ENCODE assay signal across 17 cellular contexts in the genomic region with DNA sequence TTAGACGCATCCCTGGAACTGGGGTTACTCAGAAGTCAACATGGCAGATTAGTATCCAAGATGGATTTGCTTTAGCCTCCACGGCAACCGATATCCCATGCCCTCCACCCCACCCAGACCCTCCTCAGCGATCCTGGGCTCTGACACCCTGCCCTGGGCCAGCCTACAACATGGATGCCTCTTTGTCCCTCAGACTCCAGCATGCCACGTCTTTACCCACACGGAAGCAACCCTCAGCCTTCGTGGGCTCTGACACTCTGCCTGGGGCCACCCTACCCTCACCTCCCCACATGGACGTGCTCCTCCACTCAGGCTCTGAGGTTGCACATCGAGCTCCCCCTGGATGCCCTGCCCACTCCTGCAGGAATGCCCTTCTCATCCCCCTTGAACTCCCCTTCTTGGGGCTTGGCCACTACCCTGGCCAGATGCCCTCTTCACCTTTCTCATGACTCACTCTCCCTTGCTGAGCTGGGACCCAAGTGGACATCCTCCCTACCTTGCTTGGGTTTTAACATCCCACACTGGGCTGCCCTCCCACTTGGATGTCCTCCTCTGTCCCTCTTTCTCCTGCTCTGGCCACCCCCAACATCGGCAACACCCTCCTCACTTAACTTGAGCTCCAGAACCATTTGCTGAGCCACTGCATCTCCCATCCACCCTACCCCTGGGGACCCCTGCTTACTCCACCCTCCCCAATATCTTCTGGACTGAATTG. TPM values are rescaled to one million over a fixed set of nuclear protein-coding genes. Genes with fewer than 3 reads are reported as not detected.
DNase-seq lines count a peak whose midpoint lies in the region; ATAC-seq and TF ChIP-seq lines count a peak whose summit lies in the region.
"Had no signal": no experiment of that assay in that cellular context is flagged by ENCODE, and none has a peak within 500 bp of the region (broad histone marks: within the 10 kb centered on the region; RNA-seq: fewer than 3 reads in every experiment).

No MANE protein-coding gene starts in this region.

- 91 to 93% methylated on average over 6 to 10 of the region's 10 CpGs for WGBS in endodermal cell (ENCODE audit: insufficient coverage in 1 of 2, insufficient read length in 1 of 2), 2 experiments
- WGBS in thyroid gland, 2 donors, result 84% methylated on average over 10 of the region's 10 CpGs

- TF ChIP-seq CTCF in endodermal cell (conservative IDR thresholded peaks at IDR 0.05) (no peak), osteoblast (IDR thresholded peaks at IDR 0.05; ENCODE audit: extremely low read depth, low read depth, low read length) (no peak), thyroid gland (IDR thresholded peaks at IDR 0.05) (no peak)

- no peak overlapping the region for H3K4me3 ChIP-seq in endodermal cell (ENCODE audit: low read length)
- no peak overlapping the region for H3K4me3 ChIP-seq in osteoblast (ENCODE audit: insufficient read depth, low read length)
- no peak overlapping the region for H3K4me3 ChIP-seq in thyroid gland (replicated peaks in 1 of 3)
- H3K4me3 ChIP-seq: GM12878, K562, PC-9 had no signal

- H3K27me3 ChIP-seq in endodermal cell (ENCODE audit: control insufficient read depth, insufficient read depth, low read length, poor library complexity, severe bottlenecking), result no peaks in the 10 kb centered on the region
- no peaks in the 10 kb centered on the region for H3K27me3 ChIP-seq in osteoblast (ENCODE audit: insufficient read depth, low read length)
- no peaks in the 10 kb centered on the region for H3K27me3 ChIP-seq in thyroid gland

- CTCF ChIA-PET in HEK293T (lab: Yijun Ruan, JAX), result no interaction called here

- no peak overlapping the region for H3K4me3 Mint-ChIP-seq in endodermal cell
- H3K4me3 Mint-ChIP-seq: HFFc6 had no signal

- no peaks in the 10 kb centered on the region for H3K79me2 ChIP-seq in osteoblast (ENCODE audit: insufficient read depth, low read length)

- H3K4me1 Mint-ChIP-seq in endodermal cell, result no peaks in the 10 kb centered on the region

- TF ChIP-seq POLR2A in thyroid gland (IDR thresholded peaks at IDR 0.05), result no peak

- no peaks in the 10 kb centered on the region for H4K20me1 ChIP-seq in osteoblast (ENCODE audit: insufficient read depth, low read length)

- H3K36me3 ChIP-seq in endodermal cell (ENCODE audit: control insufficient read depth, insufficient read depth, low read length), result no peaks in the 10 kb centered on the region
- no peaks in the 10 kb centered on the region for H3K36me3 ChIP-seq in osteoblast (ENCODE audit: insufficient read depth, low read length)
- H3K36me3 ChIP-seq in thyroid gland, result no peaks in the 10 kb centered on the region

- intact Hi-C loops in thyroid gland (cut with DNase I), result no loop called here

- H3K27ac ChIP-seq in endodermal cell (ENCODE audit: low read depth, low read length), result no peak overlapping the region
- no peak overlapping the region for H3K27ac ChIP-seq in osteoblast (ENCODE audit: low read depth, low read length)
- no peak overlapping the region for H3K27ac ChIP-seq in thyroid gland
- H3K27ac ChIP-seq: C4-2B, PC-9 had no signal

- no peaks in the 10 kb centered on the region for H3K36me3 Mint-ChIP-seq in endodermal cell (ENCODE audit: low read depth)

- peaks cover 20% of the 10 kb centered on the region for H3K27me3 Mint-ChIP-seq in endodermal cell (ENCODE audit: insufficient read depth)

- POLR2A ChIA-PET in HEK293T (lab: Yijun Ruan, JAX), result no interaction called here

- H3K27ac Mint-ChIP-seq in endodermal cell, result no peak overlapping the region
- H3K27ac Mint-ChIP-seq: HFFc6 had no signal

- peaks cover 5% of the 10 kb centered on the region for H3K4me1 ChIP-seq in endodermal cell (ENCODE audit: control insufficient read depth, insufficient read depth, low read length)
- H3K4me1 ChIP-seq in osteoblast (ENCODE audit: insufficient read depth, low read length), result peaks cover 23% of the 10 kb centered on the region
- H3K4me1 ChIP-seq in thyroid gland, result no peaks in the 10 kb centered on the region

- DNase-seq in D341Med (ENCODE audit: low spot score) (peak; percentile 30), HEK293T (ENCODE audit: extremely low spot score) (peak; percentile 4), endodermal cell (peak; percentile 40), osteoblast (ENCODE audit: insufficient read length, low spot score, missing footprints) (peak; percentile 69), thyroid gland (no peak)
- DNase-seq in activated CD8-positive, alpha-beta memory T cell treated with anti-CD3 and anti-CD28 coated beads, Interleukin-2, amount 50 U/mL, for 4 hours, result no peak
- DNase-seq: DMS 273 treated with DMSO at 0.1 percent for 48 hours, GDM1, HFFc6, NCI-H1436 treated with DMSO at 0.1 percent for 48 hours, NCI-H2081, NCI-H82, PC-9 had no signal

- no peak overlapping the region for H2AFZ ChIP-seq in osteoblast (ENCODE audit: low read length)
- H2AFZ ChIP-seq: PC-9 had no signal

- no peak for ATAC-seq in HG03159 (IDR thresholded peaks at IDR 0.05; ENCODE audit: unreplicated experiment)
- ATAC-seq: GM12878, K562 had no signal

- no peak overlapping the region for H3K9ac ChIP-seq in endodermal cell (ENCODE audit: extremely low read depth, low read length, poor library complexity, severe bottlenecking)

- no peak overlapping the region for H3K4me2 ChIP-seq in osteoblast (ENCODE audit: insufficient read depth, low read length)
- H3K4me2 ChIP-seq: PC-9 had no signal

- peaks cover 3% of the 10 kb centered on the region for H3K9me3 Mint-ChIP-seq in endodermal cell
- H3K9me3 Mint-ChIP-seq: HFFc6 had no signal

- no peaks in the 10 kb centered on the region for H3K9me3 ChIP-seq in endodermal cell (ENCODE audit: control insufficient read depth, low read length)
- H3K9me3 ChIP-seq in osteoblast (ENCODE audit: low read depth, low read length), result no peaks in the 10 kb centered on the region
- H3K9me3 ChIP-seq in thyroid gland, result no peaks in the 10 kb centered on the region

TF ChIP-seq in HEK293T, 16 proteins besides CTCF, POLR2A, EP300 and RAD21:
- TF ChIP-seq LEF1 (IDR thresholded peaks at IDR 0.05; ENCODE audit: borderline replicate concordance) (no peak), SUZ12 (IDR thresholded peaks at IDR 0.05) (no peak), NFRKB (IDR thresholded peaks at IDR 0.05) (no peak), FOXM1 (IDR thresholded peaks at IDR 0.05; ENCODE audit: borderline replicate concordance) (no peak), FOXK2 (IDR thresholded peaks at IDR 0.05) (no peak), FOXA1 (IDR thresholded peaks at IDR 0.05) (no peak)

RNA-seq across cellular contexts. Expression of gene TMEM92, which starts 18.3 kb away (rescaled TPM):
- total RNA-seq in endodermal cell (10 to 100 TPM; 34.3 to 35.8 TPM), osteoblast (under 0.01 and 0.36 TPM in 2 replicates), thyroid gland (not detected)
- polyA plus RNA-seq in endodermal cell (2013, experiment 1 of 2), result 9.6 TPM
- polyA plus RNA-seq in endodermal cell (2013, experiment 2 of 2), result 8.7 TPM

RNA-seq across cellular contexts. Expression of gene COL1A1, which starts 54.5 kb away (rescaled TPM):
- total RNA-seq in endodermal cell (10 to 100 TPM; 62.2 to 85.6 TPM), osteoblast (6,718 and 8,987 TPM in 2 replicates), thyroid gland (10 to 100 TPM; 12.2 to 57.3 (median 18.5) TPM)
- 115 TPM for polyA plus RNA-seq in endodermal cell (2013, experiment 1 of 2)
- polyA plus RNA-seq in endodermal cell (2013, experiment 2 of 2), result 126 TPM

Comparison
In these comparisons a context has a peak if more than half of its experiments do, and no peak if none do; other contexts are left out.
1. DNase-seq: peak in D341Med (single experiment), HEK293T (single experiment), endodermal cell (single experiment) and osteoblast (single experiment); none in activated CD8-positive, alpha-beta memory T cell treated with anti-CD3 and anti-CD28 coated beads, Interleukin-2, amount 50 U/mL, for 4 hours (single experiment) and thyroid gland (0 of 2).
2. RNA of gene TMEM92, which starts 18.3 kb away (total RNA-seq): 34.3 to 35.8 TPM in endodermal cell; under 0.01 to 0.36 TPM in osteoblast and not detected in thyroid gland; every median in the first group is over 10 times any median in the second.
3. RNA of gene COL1A1, which starts 54.5 kb away (total RNA-seq): 6,718 to 8,987 TPM in osteoblast; 62.2 to 85.6 TPM in endodermal cell and 12.2 to 57.3 TPM in thyroid gland; every median in the first group is over 10 times any median in the second.